Comparison of ENCODE assay signal across 8 cellular contexts in genomic region chr7:6640246-6640721, GRCh38. TPM values are rescaled to one million over a fixed set of nuclear protein-coding genes. Genes with fewer than 3 reads are reported as not detected.
A peak's percentile ranks its signal among the peaks of the same experiment; 100 is the strongest.
DNase-seq lines count a peak whose midpoint lies in the region; ATAC-seq and TF ChIP-seq lines count a peak whose summit lies in the region.

No MANE protein-coding gene starts in this region.

- H3K27me3 ChIP-seq in neural progenitor cell, result no peaks in the 10 kb centered on the region

- no peaks in the 10 kb centered on the region for H3K36me3 ChIP-seq in neural progenitor cell

- no peak overlapping the region for H3K4me2 ChIP-seq in neural progenitor cell

- TF ChIP-seq POLR2A in NB4 (IDR thresholded peaks at IDR 0.05; ENCODE audit: extremely low read depth, insufficient read length) (no peak), GM18505 (IDR thresholded peaks at IDR 0.05; ENCODE audit: borderline replicate concordance, extremely low read depth, insufficient read depth, insufficient read length) (no peak)

- H3K4me1 Mint-ChIP-seq in neural progenitor cell, result peaks cover 19% of the 10 kb centered on the region

- H3K4me3 ChIP-seq in NB4 (ENCODE audit: low read depth, low read length), result peak overlapping the region; percentile 1
- no peak overlapping the region for H3K4me3 ChIP-seq in choroid plexus epithelial cell (ENCODE audit: low read depth, low read length)
- no peak overlapping the region for H3K4me3 ChIP-seq in neural progenitor cell

- H3K9me3 ChIP-seq in neural progenitor cell (ENCODE audit: low read depth), result no peaks in the 10 kb centered on the region

- no peak overlapping the region for H3K9ac ChIP-seq in neural progenitor cell

- H3F3A ChIP-seq in neural progenitor cell (ENCODE audit: low read depth), result peaks cover 10% of the 10 kb centered on the region

- no peak for TF ChIP-seq CTCF in NB4 (IDR thresholded peaks at IDR 0.05; ENCODE audit: low read depth, low read length)
- no peak for TF ChIP-seq CTCF in choroid plexus epithelial cell (conservative IDR thresholded peaks at IDR 0.05; ENCODE audit: low read depth, low read length)
- no peak for TF ChIP-seq CTCF in neural progenitor cell (IDR thresholded peaks at IDR 0.05)

- ATAC-seq in GM18505 (IDR thresholded peaks at IDR 0.05; ENCODE audit: unreplicated experiment), result no peak

- H3K4me1 ChIP-seq in neural progenitor cell, result peaks cover 8% of the 10 kb centered on the region

- peaks cover 16% of the 10 kb centered on the region for H3K79me2 ChIP-seq in neural progenitor cell (ENCODE audit: low read depth)

- H2AFZ ChIP-seq in neural progenitor cell (replicated peaks), result no peak overlapping the region

- H3K4me3 Mint-ChIP-seq in neural progenitor cell, result peak overlapping the region; percentile 67

- H4K20me1 ChIP-seq in neural progenitor cell (ENCODE audit: low read depth), result peaks cover 10% of the 10 kb centered on the region

- peak; percentile 15 for DNase-seq in COLO829 (ENCODE audit: low spot score)
- peak; percentile 93 for DNase-seq in NB4 (ENCODE audit: low read depth)
- DNase-seq in choroid plexus epithelial cell (ENCODE audit: low read depth), result peak; percentile 63
- peak; percentile 75 for DNase-seq in neural progenitor cell (ENCODE audit: low spot score)
- no peak for DNase-seq in NCI-H69 (lab: John Stamatoyannopoulos, UW)
- no peak for DNase-seq in cerebellar cortex (ENCODE audit: low spot score)
- no peak for DNase-seq in NK-92 (lab: John Stamatoyannopoulos, UW; ENCODE audit: unreplicated experiment)

- peaks cover 6% of the 10 kb centered on the region for H3K27me3 Mint-ChIP-seq in neural progenitor cell (ENCODE audit: insufficient read depth, low read depth)

- peaks cover 21% of the 10 kb centered on the region for H3K36me3 Mint-ChIP-seq in neural progenitor cell

- peak overlapping the region; percentile 57 for H3K27ac Mint-ChIP-seq in neural progenitor cell

- no peaks in the 10 kb centered on the region for H3K9me3 Mint-ChIP-seq in neural progenitor cell

- H3K27ac ChIP-seq in neural progenitor cell, result no peak overlapping the region

RNA-seq across cellular contexts. Expression of gene ZNF316, which starts 3.2 kb away (rescaled TPM):
- total RNA-seq in neural progenitor cell (ENCODE audit: low replicate concordance), result 2.2 and 21.6 TPM in 2 replicates

RNA-seq across cellular contexts. Expression of gene ZNF853, which starts 24.9 kb away (rescaled TPM):
- 6.2 and 8.2 TPM in 2 replicates for total RNA-seq in neural progenitor cell (ENCODE audit: low replicate concordance)

RNA-seq across cellular contexts. Expression of gene INTS15, which starts 50.5 kb away (rescaled TPM):
- total RNA-seq in neural progenitor cell (ENCODE audit: low replicate concordance), result 13.7 and 24.1 TPM in 2 replicates

Comparison
In these comparisons a context has a peak if more than half of its experiments do, and no peak if none do; other contexts are left out.
1. DNase-seq: peak in COLO829 (single experiment), NB4 (single experiment), choroid plexus epithelial cell (single experiment) and neural progenitor cell (single experiment); none in NCI-H69 (single experiment), cerebellar cortex (single experiment) and NK-92 (single experiment).